ENCODE assay signal across 10 cellular contexts in genomic region chr1:239997515-239998311, GRCh38.
DNase-seq lines count a peak whose midpoint lies in the region; ATAC-seq, FAIRE-seq and TF ChIP-seq lines count a peak whose summit lies in the region.
"Had no signal": no experiment of that assay in that cellular context is flagged by ENCODE, and none has a peak within 500 bp of the region (broad histone marks: within the 10 kb centered on the region; RNA-seq: fewer than 3 reads in every experiment).

No MANE protein-coding gene starts in this region.

- no peak for ATAC-seq in GM19328 (IDR thresholded peaks at IDR 0.05; ENCODE audit: unreplicated experiment)

- H3K36me3 Mint-ChIP-seq in endothelial cell (ENCODE audit: low read depth, unreplicated experiment) (peaks cover 3% of the 10 kb centered on the region), osteocyte (ENCODE audit: unreplicated experiment) (no peaks in the 10 kb centered on the region)

- no peak for DNase-seq in D721Med (ENCODE audit: insufficient read length, low spot score)
- DNase-seq in NCI-H69 (lab: John Stamatoyannopoulos, UW) = peak; percentile 58
- DNase-seq in endothelial cell (ENCODE audit: low spot score) = peak; percentile 70
- DNase-seq in osteocyte (ENCODE audit: extremely low spot score, unreplicated experiment) = no peak
- DNase-seq in lower leg skin (ENCODE audit: low spot score in 2 of 2) = no peak
- DNase-seq in cerebellar nuclear complex (lab: John Stamatoyannopoulos, UW) = no peak
- no peak for DNase-seq in HUDEP-2 (lab: John Stamatoyannopoulos, UW; ENCODE audit: unreplicated experiment in 76 of 76)
- DNase-seq: aorta had no signal

- H3K4me3 Mint-ChIP-seq in endothelial cell (ENCODE audit: unreplicated experiment) = peak overlapping the region; percentile 89
- H3K4me3 Mint-ChIP-seq in osteocyte (ENCODE audit: unreplicated experiment) = peak overlapping the region; percentile 72

- H3K4me3 ChIP-seq in lower leg skin (ENCODE audit: low read depth, poor library complexity, severe bottlenecking) = no peak overlapping the region

- TF ChIP-seq POLR2A in lower leg skin (IDR thresholded peaks at IDR 0.05) = no peak

- H3K9me3 Mint-ChIP-seq in endothelial cell (ENCODE audit: unreplicated experiment) (no peaks in the 10 kb centered on the region), osteocyte (ENCODE audit: unreplicated experiment) (no peaks in the 10 kb centered on the region)

- peaks cover 3% of the 10 kb centered on the region for H3K4me1 Mint-ChIP-seq in endothelial cell (ENCODE audit: unreplicated experiment)
- peaks cover 9% of the 10 kb centered on the region for H3K4me1 Mint-ChIP-seq in osteocyte (ENCODE audit: unreplicated experiment)

- no peaks in the 10 kb centered on the region for H3K27me3 Mint-ChIP-seq in endothelial cell (ENCODE audit: unreplicated experiment)
- peaks cover 60% of the 10 kb centered on the region for H3K27me3 Mint-ChIP-seq in osteocyte (ENCODE audit: unreplicated experiment)

- H3K27ac Mint-ChIP-seq in endothelial cell (ENCODE audit: unreplicated experiment) (no peak overlapping the region), osteocyte (ENCODE audit: unreplicated experiment) (no peak overlapping the region)

- intact Hi-C loops in lower leg skin (cut with DNase I; ENCODE audit: low total_unique reads) = no loop called here

- 13 to 14% methylated on average over 24 to 30 of the region's 104 CpGs for WGBS in lower leg skin, 2 donors

- TF ChIP-seq CTCF in D721Med (IDR thresholded peaks at IDR 0.05; ENCODE audit: insufficient read depth, missing control alignments) (peak; percentile 44), endothelial cell (IDR thresholded peaks at IDR 0.05; ENCODE audit: unreplicated experiment) (peak; percentile 55), osteocyte (IDR thresholded peaks at IDR 0.05) (peak; percentile 45), lower leg skin (IDR thresholded peaks at IDR 0.05) (no peak)

- no peak for FAIRE-seq in D721Med (lab: Jason Lieb, UNC)
- FAIRE-seq: urothelium cell line had no signal

Comparison
In these comparisons a context has a peak if more than half of its experiments do, and no peak if none do; other contexts are left out.
1. DNase-seq: peak in NCI-H69 (single experiment) and endothelial cell (single experiment); none in D721Med (single experiment), osteocyte (single experiment), lower leg skin (0 of 2), cerebellar nuclear complex (0 of 2) and HUDEP-2 (0 of 76).
2. CTCF ChIP-seq: peak in D721Med (single experiment), endothelial cell (single experiment) and osteocyte (single experiment); none in lower leg skin (0 of 3).